Comparison of ENCODE assay signal across 17 cellular contexts in the genomic region with DNA sequence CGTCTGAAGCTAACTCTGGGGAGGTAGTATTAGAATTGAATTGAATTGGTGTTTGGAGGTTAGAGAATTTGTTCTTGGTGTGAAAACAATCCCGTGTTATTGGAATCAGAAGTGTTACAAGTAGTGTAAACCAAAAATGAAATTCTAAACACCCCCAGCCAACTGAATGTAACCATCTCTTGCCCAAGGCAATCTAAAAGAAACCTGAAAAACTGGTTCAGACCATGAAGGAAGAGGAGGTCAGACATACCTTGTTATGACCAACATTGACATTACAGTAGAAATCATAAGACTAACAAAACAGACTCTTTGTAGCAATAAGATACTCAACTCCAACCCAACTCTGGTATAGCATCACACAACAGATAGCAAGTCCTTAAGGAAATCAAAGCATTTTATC.
A peak's percentile ranks its signal among the peaks of the same experiment; 100 is the strongest.
DNase-seq lines count a peak whose midpoint lies in the region; TF ChIP-seq lines count a peak whose summit lies in the region.
"Had no signal": no experiment of that assay in that cellular context is flagged by ENCODE, and none has a peak within 500 bp of the region (broad histone marks: within the 10 kb centered on the region; RNA-seq: fewer than 3 reads in every experiment).

No MANE protein-coding gene starts in this region.

- no peak overlapping the region for H3K4me3 Mint-ChIP-seq in activated CD4-positive, alpha-beta memory T cell treated with anti-CD3 and anti-CD28 coated beads for 36 hours
- H3K4me3 Mint-ChIP-seq: CD4-positive, alpha-beta memory T cell had no signal

- H3K27ac ChIP-seq in 22Rv1 (peak overlapping the region; percentile 46), RWPE1 (no peak overlapping the region), mesenchymal stem cell (ENCODE audit: low read length, poor library complexity, severe bottlenecking) (no peak overlapping the region)
- H3K27ac ChIP-seq: BLaER1, SK-N-MC had no signal

- H3K4me2 ChIP-seq in mesenchymal stem cell (ENCODE audit: low read length, poor library complexity, severe bottlenecking), result no peak overlapping the region
- H3K4me2 ChIP-seq: BLaER1 had no signal

- H2BK12ac ChIP-seq in mesenchymal stem cell (ENCODE audit: low read length in 2 of 2), result no peak overlapping the region

- no peak overlapping the region for H3K18ac ChIP-seq in mesenchymal stem cell (ENCODE audit: low read depth in 1 of 2, low read length in 2 of 2)

- no peak overlapping the region for H3K27ac Mint-ChIP-seq in activated CD4-positive, alpha-beta memory T cell treated with anti-CD3 and anti-CD28 coated beads for 36 hours

- no peak overlapping the region for H3K4ac ChIP-seq in mesenchymal stem cell (ENCODE audit: low read depth in 1 of 2, low read length in 2 of 2)

- no peaks in the 10 kb centered on the region for H3K27me3 Mint-ChIP-seq in activated CD4-positive, alpha-beta memory T cell treated with anti-CD3 and anti-CD28 coated beads for 36 hours
- H3K27me3 Mint-ChIP-seq: CD4-positive, alpha-beta memory T cell had no signal

- H3K36me3 ChIP-seq in mesenchymal stem cell (ENCODE audit: control insufficient read depth in 1 of 2, insufficient read depth in 2 of 2, low read depth in 1 of 2, low read length in 2 of 2), result no peaks in the 10 kb centered on the region
- H3K36me3 ChIP-seq: BLaER1, MG63 had no signal

- H3K79me1 ChIP-seq in mesenchymal stem cell (replicated peaks; ENCODE audit: low read length, poor library complexity, severe bottlenecking), result no peaks in the 10 kb centered on the region

- H3K36me3 Mint-ChIP-seq in activated CD4-positive, alpha-beta memory T cell treated with anti-CD3 and anti-CD28 coated beads for 36 hours, result no peaks in the 10 kb centered on the region
- H3K36me3 Mint-ChIP-seq: CD4-positive, alpha-beta memory T cell had no signal

- no peaks in the 10 kb centered on the region for H3K4me1 Mint-ChIP-seq in activated CD4-positive, alpha-beta memory T cell treated with anti-CD3 and anti-CD28 coated beads for 36 hours (ENCODE audit: low read depth)
- H3K4me1 Mint-ChIP-seq: CD4-positive, alpha-beta memory T cell had no signal

- TF ChIP-seq CTCF in 22Rv1 (IDR thresholded peaks at IDR 0.05), result no peak
- no peak for TF ChIP-seq CTCF in RWPE1 (conservative IDR thresholded peaks at IDR 0.05; ENCODE audit: low read depth)

- intact Hi-C loops in activated CD4-positive, alpha-beta memory T cell treated with anti-CD3 and anti-CD28 coated beads for 36 hours (cut with micrococcal nuclease), result no loop called here

- CTCF ChIA-PET in RWPE1 (lab: Yijun Ruan, JAX), result no interaction called here
- CTCF ChIA-PET in activated CD4-positive, alpha-beta memory T cell treated with anti-CD3 and anti-CD28 coated beads for 36 hours (lab: Charles Lee), result no interaction called here

- no peak overlapping the region for H4K8ac ChIP-seq in mesenchymal stem cell (ENCODE audit: low read length)

- no peaks in the 10 kb centered on the region for H3K27me3 ChIP-seq in mesenchymal stem cell (ENCODE audit: control insufficient read depth in 1 of 2, insufficient read depth in 1 of 2, low read length in 2 of 2)
- H3K27me3 ChIP-seq: BLaER1, MG63 had no signal

- no peak overlapping the region for H4K91ac ChIP-seq in mesenchymal stem cell (ENCODE audit: low read length)

- H3K14ac ChIP-seq in mesenchymal stem cell (ENCODE audit: low read length in 2 of 2), result no peak overlapping the region

- H2BK15ac ChIP-seq in mesenchymal stem cell (ENCODE audit: low read depth, poor library complexity, severe bottlenecking), result no peak overlapping the region

- no peak overlapping the region for H3K23ac ChIP-seq in mesenchymal stem cell (ENCODE audit: low read length in 2 of 2)

- H3K9me3 ChIP-seq in mesenchymal stem cell (ENCODE audit: control insufficient read depth, low read length), result no peaks in the 10 kb centered on the region
- H3K9me3 ChIP-seq: BLaER1, MG63 had no signal

- peaks cover 23% of the 10 kb centered on the region for H3K9me3 Mint-ChIP-seq in activated CD4-positive, alpha-beta memory T cell treated with anti-CD3 and anti-CD28 coated beads for 36 hours

- no peak overlapping the region for H2BK120ac ChIP-seq in mesenchymal stem cell (ENCODE audit: low read depth, low read length)

- POLR2A ChIA-PET in RWPE1 (lab: Yijun Ruan, JAX; ENCODE audit: low non-redundant PET), result no interaction called here
- POLR2A ChIA-PET in activated CD4-positive, alpha-beta memory T cell treated with anti-CD3 and anti-CD28 coated beads for 36 hours (lab: Charles Lee), result no interaction called here

- H3K4me3 ChIP-seq in mesenchymal stem cell (ENCODE audit: insufficient read depth in 1 of 2, low read depth in 1 of 2, low read length in 2 of 2), result no peak overlapping the region
- H3K4me3 ChIP-seq: BLaER1, MG63, SK-N-MC had no signal

- DNase-seq in HPDE6-E6E7 (ENCODE audit: extremely low spot score) (peak; percentile 15), RWPE1 (ENCODE audit: low spot score) (peak; percentile 9), kidney tubule cell (ENCODE audit: low spot score) (peak; percentile 5), anterior cingulate cortex (lab: John Stamatoyannopoulos, UW) (no peak), mesenchymal stem cell (no peak)
- DNase-seq in activated CD4-positive, alpha-beta memory T cell treated with anti-CD3 and anti-CD28 coated beads for 36 hours, result no peak
- DNase-seq: Calu3; CD4-positive, alpha-beta memory T cell; DMS79; MG63; NCI-H1048; NCI-H1436; NCI-H1930; NCI-H2171 treated with DMSO at 0.1 percent for 48 hours had no signal

- H2AFZ ChIP-seq in mesenchymal stem cell (ENCODE audit: low read depth, low read length), result no peak overlapping the region

- no peaks in the 10 kb centered on the region for H3K4me1 ChIP-seq in mesenchymal stem cell (ENCODE audit: control insufficient read depth, insufficient read depth, low read depth, low read length)
- H3K4me1 ChIP-seq: BLaER1 had no signal

- H2AK5ac ChIP-seq in mesenchymal stem cell (ENCODE audit: low read length, severe bottlenecking), result no peak overlapping the region

- WGBS in mesenchymal stem cell, result 91% methylated on average over 1 of the region's 2 CpGs

- no peak overlapping the region for H3K9ac ChIP-seq in mesenchymal stem cell (ENCODE audit: low read length)
- H3K9ac ChIP-seq: BLaER1 had no signal

- H2BK5ac ChIP-seq in mesenchymal stem cell (ENCODE audit: low read depth, low read length, poor library complexity, severe bottlenecking), result no peak overlapping the region

Comparison
In these comparisons a context has a peak if more than half of its experiments do, and no peak if none do; other contexts are left out.
1. DNase-seq: peak in HPDE6-E6E7 (single experiment), RWPE1 (single experiment) and kidney tubule cell (single experiment); none in anterior cingulate cortex (0 of 58), mesenchymal stem cell (single experiment) and activated CD4-positive, alpha-beta memory T cell treated with anti-CD3 and anti-CD28 coated beads for 36 hours (single experiment).